ENCODE assay signal across 27 cellular contexts in the genomic region with DNA sequence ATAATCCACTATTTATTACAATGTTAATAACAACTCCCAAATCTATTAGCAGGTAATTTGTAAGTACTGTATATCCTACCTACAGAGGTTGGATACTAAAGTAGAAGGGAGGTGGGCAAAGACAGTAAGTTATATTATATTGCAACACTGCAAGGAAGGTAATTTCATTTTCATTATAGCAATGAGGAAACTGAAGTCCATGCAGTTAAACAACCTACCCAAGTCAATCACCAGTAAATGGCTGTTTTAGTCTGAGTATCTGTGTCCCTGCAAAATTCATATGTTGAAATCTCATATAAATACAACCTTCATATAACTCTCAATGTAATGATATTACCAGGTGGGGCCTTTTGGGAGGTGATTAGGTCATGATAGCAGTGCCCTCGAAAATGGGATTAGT.
DNase-seq lines count a peak whose midpoint lies in the region; TF ChIP-seq lines count a peak whose summit lies in the region.
"Had no signal": no experiment of that assay in that cellular context is flagged by ENCODE, and none has a peak within 500 bp of the region (broad histone marks: within the 10 kb centered on the region; RNA-seq: fewer than 3 reads in every experiment).

No MANE protein-coding gene starts in this region.

- H3K27ac Mint-ChIP-seq in MCF 10A (ENCODE audit: low read depth, unreplicated experiment) (peak overlapping the region; percentile 16), chondrocyte (ENCODE audit: unreplicated experiment) (peak overlapping the region; percentile 45), osteocyte (ENCODE audit: unreplicated experiment) (peak overlapping the region; percentile 72)
- H3K27ac Mint-ChIP-seq: CD14-positive monocyte; CD4-positive, alpha-beta memory T cell; CD4-positive, CD25-positive, alpha-beta regulatory T cell; CD8-positive, alpha-beta memory T cell had no signal

- H3K4me3 ChIP-seq in breast epithelium (no peak overlapping the region), mesenchymal stem cell (ENCODE audit: insufficient read depth in 1 of 2, low read depth in 1 of 2, low read length in 2 of 2) (no peak overlapping the region)
- H3K4me3 ChIP-seq: A549, BLaER1, GM12878 had no signal

- H2BK5ac ChIP-seq in mesenchymal stem cell (ENCODE audit: low read depth, low read length, poor library complexity, severe bottlenecking): no peak overlapping the region

- no peaks in the 10 kb centered on the region for H3K9me3 Mint-ChIP-seq in MCF 10A (ENCODE audit: unreplicated experiment)
- no peaks in the 10 kb centered on the region for H3K9me3 Mint-ChIP-seq in chondrocyte (ENCODE audit: low read depth)
- no peaks in the 10 kb centered on the region for H3K9me3 Mint-ChIP-seq in osteocyte (ENCODE audit: unreplicated experiment)
- H3K9me3 Mint-ChIP-seq: CD4-positive, alpha-beta memory T cell; CD4-positive, CD25-positive, alpha-beta regulatory T cell; CD8-positive, alpha-beta memory T cell had no signal

- no peak overlapping the region for H3K4ac ChIP-seq in mesenchymal stem cell (ENCODE audit: low read depth in 1 of 2, low read length in 2 of 2)

- H3K9me3 ChIP-seq in breast epithelium (no peaks in the 10 kb centered on the region), mesenchymal stem cell (ENCODE audit: control insufficient read depth, low read length) (no peaks in the 10 kb centered on the region)
- H3K9me3 ChIP-seq: A549, BE2C, BLaER1 had no signal

- H3K4me1 Mint-ChIP-seq in MCF 10A (ENCODE audit: insufficient read depth, unreplicated experiment): no peaks in the 10 kb centered on the region
- peaks cover 23% of the 10 kb centered on the region for H3K4me1 Mint-ChIP-seq in chondrocyte (ENCODE audit: low read depth)
- H3K4me1 Mint-ChIP-seq in osteocyte (ENCODE audit: unreplicated experiment): peaks cover 5% of the 10 kb centered on the region
- H3K4me1 Mint-ChIP-seq: CD14-positive monocyte; CD4-positive, alpha-beta memory T cell; CD8-positive, alpha-beta memory T cell had no signal

- no peak overlapping the region for H3K23ac ChIP-seq in mesenchymal stem cell (ENCODE audit: low read length in 2 of 2)

- no peak overlapping the region for H2AK5ac ChIP-seq in mesenchymal stem cell (ENCODE audit: low read length, severe bottlenecking)

- BruUV-seq in MCF 10A (replicated peaks; lab: Mats Ljungman, UMichigan): no TSS peak

- H3K36me3 ChIP-seq in breast epithelium (no peaks in the 10 kb centered on the region), mesenchymal stem cell (ENCODE audit: control insufficient read depth in 1 of 2, insufficient read depth in 2 of 2, low read depth in 1 of 2, low read length in 2 of 2) (peaks cover 0 to 8% of the 10 kb centered on the region in 2 experiments)
- H3K36me3 ChIP-seq: BLaER1 had no signal

- H2BK120ac ChIP-seq in mesenchymal stem cell (ENCODE audit: low read depth, low read length): no peak overlapping the region

- H3K27me3 Mint-ChIP-seq in MCF 10A (ENCODE audit: insufficient read depth, unreplicated experiment) (no peaks in the 10 kb centered on the region), chondrocyte (ENCODE audit: low read depth) (no peaks in the 10 kb centered on the region), osteocyte (ENCODE audit: unreplicated experiment) (no peaks in the 10 kb centered on the region)
- H3K27me3 Mint-ChIP-seq: CD4-positive, alpha-beta memory T cell; CD4-positive, CD25-positive, alpha-beta regulatory T cell; CD8-positive, alpha-beta memory T cell had no signal

- WGBS in mesenchymal stem cell: 100% methylated on average over 1 of the region's 1 CpG

- no peak overlapping the region for H3K14ac ChIP-seq in mesenchymal stem cell (ENCODE audit: low read length in 2 of 2)

- H3K27me3 ChIP-seq in breast epithelium: no peaks in the 10 kb centered on the region
- no peaks in the 10 kb centered on the region for H3K27me3 ChIP-seq in mesenchymal stem cell (ENCODE audit: control insufficient read depth in 1 of 2, insufficient read depth in 1 of 2, low read length in 2 of 2)
- H3K27me3 ChIP-seq: BE2C, BLaER1 had no signal

- H3K4me3 Mint-ChIP-seq in MCF 10A (ENCODE audit: unreplicated experiment): no peak overlapping the region
- H3K4me3 Mint-ChIP-seq in chondrocyte (ENCODE audit: unreplicated experiment): no peak overlapping the region
- H3K4me3 Mint-ChIP-seq in osteocyte (ENCODE audit: unreplicated experiment): no peak overlapping the region
- H3K4me3 Mint-ChIP-seq: CD14-positive monocyte; CD4-positive, alpha-beta memory T cell; CD4-positive, CD25-positive, alpha-beta regulatory T cell; CD8-positive, alpha-beta memory T cell had no signal

- no peak overlapping the region for H2AFZ ChIP-seq in mesenchymal stem cell (ENCODE audit: low read depth, low read length)

- intact Hi-C loops in MCF 10A (cut with micrococcal nuclease): no loop called here
- intact Hi-C loops in breast epithelium (cut with DNase I; ENCODE audit: low total_unique reads): no loop called here

- H3K4me2 ChIP-seq in mesenchymal stem cell (ENCODE audit: low read length, poor library complexity, severe bottlenecking): no peak overlapping the region
- H3K4me2 ChIP-seq: BLaER1 had no signal

- no peak overlapping the region for H3K27ac ChIP-seq in breast epithelium
- peak overlapping the region; percentile 57 for H3K27ac ChIP-seq in mesenchymal stem cell (ENCODE audit: low read length, poor library complexity, severe bottlenecking)
- H3K27ac ChIP-seq: 22Rv1, BLaER1 had no signal

- TF ChIP-seq CTCF in MCF 10A (IDR thresholded peaks at IDR 0.05; ENCODE audit: unreplicated experiment) (no peak), breast epithelium (IDR thresholded peaks at IDR 0.05) (no peak), chondrocyte (IDR thresholded peaks at IDR 0.05) (no peak), osteocyte (IDR thresholded peaks at IDR 0.05) (no peak)

- H3K4me1 ChIP-seq in breast epithelium (no peaks in the 10 kb centered on the region), mesenchymal stem cell (ENCODE audit: control insufficient read depth, insufficient read depth, low read depth, low read length) (no peaks in the 10 kb centered on the region)
- H3K4me1 ChIP-seq: BLaER1 had no signal

- H2BK12ac ChIP-seq in mesenchymal stem cell (ENCODE audit: low read length in 2 of 2): no peak overlapping the region

- H3K36me3 Mint-ChIP-seq in MCF 10A (ENCODE audit: insufficient read depth, unreplicated experiment) (peaks cover 13% of the 10 kb centered on the region), chondrocyte (ENCODE audit: low read depth) (no peaks in the 10 kb centered on the region), osteocyte (ENCODE audit: unreplicated experiment) (no peaks in the 10 kb centered on the region)

- TF ChIP-seq POLR2A in breast epithelium (IDR thresholded peaks at IDR 0.05): no peak

- H3K9ac ChIP-seq in mesenchymal stem cell (ENCODE audit: low read length): no peak overlapping the region
- H3K9ac ChIP-seq: BLaER1 had no signal

- H4K91ac ChIP-seq in mesenchymal stem cell (ENCODE audit: low read length): no peak overlapping the region

- CTCF ChIA-PET in MCF 10A (lab: Yijun Ruan, JAX): no interaction called here

- no peak overlapping the region for H2BK15ac ChIP-seq in mesenchymal stem cell (ENCODE audit: low read depth, poor library complexity, severe bottlenecking)

- H3K18ac ChIP-seq in mesenchymal stem cell (ENCODE audit: low read depth in 1 of 2, low read length in 2 of 2): no peak overlapping the region

- DNase-seq in MCF 10A (ENCODE audit: unreplicated experiment) (no peak), breast epithelium (ENCODE audit: low spot score in 2 of 2) (no peak), chondrocyte (ENCODE audit: low spot score) (no peak), mesenchymal stem cell (no peak), osteocyte (ENCODE audit: extremely low spot score, unreplicated experiment) (no peak), Ammon's horn (ENCODE audit: low spot score) (no peak), HPDE6-E6E7 (ENCODE audit: extremely low spot score) (no peak), NCI-H1048 (lab: John Stamatoyannopoulos, UW) (no peak)
- DNase-seq: AML-193; BE2C; C1 segment of cervical spinal cord; CD4-positive, alpha-beta memory T cell; CD4-positive, CD25-positive, alpha-beta regulatory T cell; CD8-positive, alpha-beta memory T cell; COR-L47; DMS 273 treated with DMSO at 0.1 percent for 48 hours; DMS153; DMS53; DMS79; DND-41; EL; GDM1 had no signal

- H3K79me1 ChIP-seq in mesenchymal stem cell (replicated peaks; ENCODE audit: low read length, poor library complexity, severe bottlenecking): peaks cover 2% of the 10 kb centered on the region

- H4K8ac ChIP-seq in mesenchymal stem cell (ENCODE audit: low read length): no peak overlapping the region

- POLR2A ChIA-PET in MCF 10A (lab: Yijun Ruan, JAX): no interaction called here

Comparison
In these comparisons a context has a peak if more than half of its experiments do, and no peak if none do; other contexts are left out.
1. H3K27ac Mint-ChIP-seq: peak in every context shown above with its lines; median percentile 72 in osteocyte; 45 in chondrocyte; 16 in MCF 10A.